8 cellular contexts compared by ENCODE assay signal in genomic region chr7:52006674-52007073, GRCh38.
"Had no signal": no experiment of that assay in that cellular context is flagged by ENCODE, and none has a peak within 500 bp of the region (broad histone marks: within the 10 kb centered on the region; RNA-seq: fewer than 3 reads in every experiment).

No MANE protein-coding gene starts in this region.

- H3K4me1 Mint-ChIP-seq: IgD-negative memory B cell had no signal

- H3K4me3 ChIP-seq: K562 had no signal

- H3K4me3 Mint-ChIP-seq: IgD-negative memory B cell had no signal

- H3K4me2 ChIP-seq: KMS-11 had no signal

- H3K27ac ChIP-seq: HL-60, KMS-11 had no signal

- H3K27me3 Mint-ChIP-seq: IgD-negative memory B cell had no signal

- H3K36me3 Mint-ChIP-seq: IgD-negative memory B cell had no signal

- H3K9ac ChIP-seq: KMS-11 had no signal

- DNase-seq: IMR-90, KBM-7, KG1 had no signal

- H3K27ac Mint-ChIP-seq: IgD-negative memory B cell had no signal

- ATAC-seq: K562 had no signal

- FAIRE-seq: HTR-8/SVneo, K562 had no signal
